18 cellular contexts compared by ENCODE assay signal in the genomic region with DNA sequence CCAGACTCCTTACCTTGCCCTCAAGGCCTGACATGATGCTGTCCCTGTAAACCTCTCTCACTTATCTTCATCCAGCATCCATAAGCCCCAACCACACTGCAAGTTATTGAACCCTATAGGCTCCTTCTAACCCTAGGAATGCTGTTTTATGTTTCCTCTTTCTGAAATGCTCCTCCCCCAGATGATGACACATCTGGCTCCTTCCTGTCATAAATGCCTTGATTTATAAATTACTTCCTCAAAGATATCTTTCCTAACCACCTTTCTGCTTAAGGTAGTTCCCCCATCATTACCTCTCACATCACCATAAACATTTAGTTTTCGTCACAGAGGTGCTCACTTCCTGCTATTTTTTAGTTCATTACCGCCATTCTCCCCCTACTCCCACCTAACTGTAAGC. TPM values are rescaled to one million over a fixed set of nuclear protein-coding genes. Genes with fewer than 3 reads are reported as not detected.
A peak's percentile ranks its signal among the peaks of the same experiment; 100 is the strongest.
DNase-seq lines count a peak whose midpoint lies in the region; ATAC-seq and TF ChIP-seq lines count a peak whose summit lies in the region.
"Had no signal": no experiment of that assay in that cellular context is flagged by ENCODE, and none has a peak within 500 bp of the region (broad histone marks: within the 10 kb centered on the region; RNA-seq: fewer than 3 reads in every experiment).

No MANE protein-coding gene starts in this region.

- no peaks in the 10 kb centered on the region for H3K9me3 ChIP-seq in left lung
- no peaks in the 10 kb centered on the region for H3K9me3 ChIP-seq in vagina
- H3K9me3 ChIP-seq: pancreas had no signal

- ATAC-seq in left lung (peak; percentile 21), HG02885 (IDR thresholded peaks at IDR 0.05; ENCODE audit: poor library complexity, unreplicated experiment) (no peak), GM19035 (IDR thresholded peaks at IDR 0.05; ENCODE audit: unreplicated experiment) (no peak)
- ATAC-seq: pancreas had no signal

- no peaks in the 10 kb centered on the region for H3K36me3 ChIP-seq in left lung
- no peaks in the 10 kb centered on the region for H3K36me3 ChIP-seq in vagina
- H3K36me3 ChIP-seq: pancreas had no signal

- H3K4me3 ChIP-seq in left lung (no peak overlapping the region), vagina (no peak overlapping the region)
- H3K4me3 ChIP-seq: pancreas had no signal

- intact Hi-C loops in left lung (cut with DNase I), result no loop called here
- intact Hi-C loops in vagina (cut with DNase I), result no loop called here

- H3K4me1 ChIP-seq in left lung, result peaks cover 8 to 48% of the 10 kb centered on the region in 2 donors
- H3K4me1 ChIP-seq in vagina, result peaks cover 4% of the 10 kb centered on the region
- H3K4me1 ChIP-seq: pancreas had no signal

- peak overlapping the region in 1 of 2 donors; percentile 45 for H3K27ac ChIP-seq in left lung
- H3K27ac ChIP-seq in vagina, result no peak overlapping the region
- H3K27ac ChIP-seq: KMS-11, pancreas had no signal

- TF ChIP-seq CTCF in left lung (IDR thresholded peaks at IDR 0.05) (no peak), vagina (IDR thresholded peaks at IDR 0.05) (no peak)

- no peak for TF ChIP-seq POLR2A in vagina (IDR thresholded peaks at IDR 0.05)

- DNase-seq in AML-193 (lab: John Stamatoyannopoulos, UW), result peak; percentile 72 to 77
- peak; percentile 23 for DNase-seq in HT1080 (ENCODE audit: low read depth)
- DNase-seq in SIG-M5 treated with dmso at 0.1 percent for 504 hours (lab: John Stamatoyannopoulos, UW; ENCODE audit: unreplicated experiment), result peak; percentile 70
- DNase-seq in left lung, result no peak
- no peak for DNase-seq in stimulated activated naive CD4-positive, alpha-beta T cell treated with Interleukin-2 at 50 U/mL for 16 hours (lab: John Stamatoyannopoulos, UW)
- no peak for DNase-seq in vagina (ENCODE audit: extremely low spot score in 2 of 2)
- DNase-seq: activated CD4-positive, alpha-beta T cell treated with anti-CD3 and anti-CD28 coated beads for 1 hour; activated T-cell treated with anti-CD3 and anti-CD28 coated beads, Interleukin-2, amount 50 U/mL, for 48 hours; amygdala; cortex of kidney; DMS 273 treated with DMSO at 0.1 percent for 48 hours; mesendoderm; NCI-H1930; NCI-H69; pancreas had no signal

- H3K27me3 ChIP-seq in left lung, result no peaks in the 10 kb centered on the region
- no peaks in the 10 kb centered on the region for H3K27me3 ChIP-seq in vagina
- H3K27me3 ChIP-seq: pancreas had no signal

RNA-seq across cellular contexts. Expression of gene RUBCNL, which starts 12.3 kb away (rescaled TPM):
- total RNA-seq in HT1080 (2014; rRNA removed; shearing (Covaris generic)), result 0.11 TPM in 1 of 2 replicates, not detected in the other
- 0.07 and 0.13 TPM in 2 replicates for polyA plus RNA-seq in HT1080 (2015; cell fraction: cytosol; rRNA removed)
- not detected in 2 replicates for polyA plus RNA-seq in HT1080 (2015; cell fraction: nucleus; rRNA removed)
- total RNA-seq in left lung (1 to 10 TPM; 1.9 to 6.6 TPM), vagina (1.7 TPM)

Comparison
In these comparisons a context has a peak if more than half of its experiments do, and no peak if none do; other contexts are left out.
1. DNase-seq: peak in AML-193 (2 of 2), HT1080 (single experiment) and SIG-M5 treated with dmso at 0.1 percent for 504 hours (single experiment); none in left lung (0 of 2), stimulated activated naive CD4-positive, alpha-beta T cell treated with Interleukin-2 at 50 U/mL for 16 hours (single experiment) and vagina (0 of 2).